2 cellular contexts compared by ENCODE assay signal in the genomic region with DNA sequence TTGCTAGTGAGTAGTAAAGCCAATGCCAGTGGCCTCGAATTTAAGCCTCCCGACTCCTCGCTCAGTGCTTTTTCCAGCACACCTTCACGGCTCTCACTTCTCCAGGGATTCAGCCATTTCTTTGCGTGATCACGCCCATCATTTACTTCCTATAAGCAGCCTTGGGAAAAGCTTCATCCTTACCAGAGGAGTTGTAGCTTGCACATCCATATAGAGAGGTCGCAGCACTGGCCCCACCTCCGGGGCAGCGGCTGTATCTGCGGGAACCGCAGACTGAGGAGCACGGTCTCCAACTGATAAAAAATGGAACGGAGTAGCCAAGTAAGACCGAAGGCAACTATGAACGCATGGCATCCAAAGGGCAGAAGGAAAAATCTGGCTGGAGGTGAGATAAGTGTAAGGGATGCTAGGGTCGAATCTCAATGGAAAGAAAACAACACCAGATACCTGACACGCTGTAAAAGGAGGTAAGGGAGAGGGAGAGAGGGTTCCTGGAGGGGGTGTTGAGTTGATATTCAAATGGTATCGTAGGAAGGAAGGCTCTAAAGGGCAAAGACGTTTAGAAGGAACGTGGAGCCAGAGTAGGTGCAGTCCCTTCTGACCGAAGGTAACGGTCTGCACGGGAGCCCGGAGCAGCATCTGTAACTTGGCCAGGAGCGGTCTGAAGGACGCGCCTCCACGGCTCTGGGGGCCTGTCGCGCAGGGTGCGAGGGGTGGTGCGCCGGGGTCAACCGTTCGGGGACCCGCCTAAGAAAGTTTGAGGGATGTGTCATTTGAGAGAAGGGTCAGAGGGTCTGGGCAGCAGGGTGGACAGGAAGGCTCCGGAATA.
TF ChIP-seq lines count a peak whose summit lies in the region.

No MANE protein-coding gene starts in this region.

TF ChIP-seq in HEK293, 187 proteins besides CTCF, POLR2A, EP300 and RAD21 (continued from another document and continues in another):
- TF ChIP-seq, protein P1, sequence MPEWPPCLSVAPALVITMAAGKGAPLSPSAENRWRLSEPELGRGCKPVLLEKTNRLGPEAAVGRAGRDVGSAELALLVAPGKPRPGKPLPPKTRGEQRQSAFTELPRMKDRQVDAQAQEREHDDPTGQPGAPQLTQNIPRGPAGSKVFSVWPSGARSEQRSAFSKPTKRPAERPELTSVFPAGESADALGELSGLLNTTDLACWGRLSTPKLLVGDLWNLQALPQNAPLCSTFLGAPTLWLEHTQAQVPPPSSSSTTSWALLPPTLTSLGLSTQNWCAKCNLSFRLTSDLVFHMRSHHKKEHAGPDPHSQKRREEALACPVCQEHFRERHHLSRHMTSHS (tag by site-specific recombination; IDR thresholded peaks at IDR 0.05) = no peak
- TF ChIP-seq OSR2 (tag by site-specific recombination; IDR thresholded peaks at IDR 0.05) = no peak
- TF ChIP-seq, protein P2, sequence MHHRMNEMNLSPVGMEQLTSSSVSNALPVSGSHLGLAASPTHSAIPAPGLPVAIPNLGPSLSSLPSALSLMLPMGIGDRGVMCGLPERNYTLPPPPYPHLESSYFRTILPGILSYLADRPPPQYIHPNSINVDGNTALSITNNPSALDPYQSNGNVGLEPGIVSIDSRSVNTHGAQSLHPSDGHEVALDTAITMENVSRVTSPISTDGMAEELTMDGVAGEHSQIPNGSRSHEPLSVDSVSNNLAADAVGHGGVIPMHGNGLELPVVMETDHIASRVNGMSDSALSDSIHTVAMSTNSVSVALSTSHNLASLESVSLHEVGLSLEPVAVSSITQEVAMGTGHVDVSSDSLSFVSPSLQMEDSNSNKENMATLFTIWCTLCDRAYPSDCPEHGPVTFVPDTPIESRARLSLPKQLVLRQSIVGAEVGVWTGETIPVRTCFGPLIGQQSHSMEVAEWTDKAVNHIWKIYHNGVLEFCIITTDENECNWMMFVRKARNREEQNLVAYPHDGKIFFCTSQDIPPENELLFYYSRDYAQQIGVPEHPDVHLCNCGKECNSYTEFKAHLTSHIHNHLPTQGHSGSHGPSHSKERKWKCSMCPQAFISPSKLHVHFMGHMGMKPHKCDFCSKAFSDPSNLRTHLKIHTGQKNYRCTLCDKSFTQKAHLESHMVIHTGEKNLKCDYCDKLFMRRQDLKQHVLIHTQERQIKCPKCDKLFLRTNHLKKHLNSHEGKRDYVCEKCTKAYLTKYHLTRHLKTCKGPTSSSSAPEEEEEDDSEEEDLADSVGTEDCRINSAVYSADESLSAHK (tag by site-specific recombination; IDR thresholded peaks at IDR 0.05) = no peak
- TF ChIP-seq ZNF24 (tag by site-specific recombination; IDR thresholded peaks at IDR 0.05) = no peak
- no peak for TF ChIP-seq ZEB2 (tag by site-specific recombination; IDR thresholded peaks at IDR 0.05)
- TF ChIP-seq ZNF701 (tag by site-specific recombination; IDR thresholded peaks at IDR 0.05) = no peak
- no peak for TF ChIP-seq ZNF530 (tag by site-specific recombination; IDR thresholded peaks at IDR 0.05; ENCODE audit: low read depth)
- TF ChIP-seq GFI1B (tag by site-specific recombination; IDR thresholded peaks at IDR 0.05) = no peak
- no peak for TF ChIP-seq ZIC2 (tag by site-specific recombination; IDR thresholded peaks at IDR 0.05)
- TF ChIP-seq ZNF560 (tag by site-specific recombination; IDR thresholded peaks at IDR 0.05; ENCODE audit: borderline replicate concordance) = no peak
- no peak for TF ChIP-seq FEZF1 (tag by site-specific recombination; IDR thresholded peaks at IDR 0.05)
- TF ChIP-seq, protein P3, sequence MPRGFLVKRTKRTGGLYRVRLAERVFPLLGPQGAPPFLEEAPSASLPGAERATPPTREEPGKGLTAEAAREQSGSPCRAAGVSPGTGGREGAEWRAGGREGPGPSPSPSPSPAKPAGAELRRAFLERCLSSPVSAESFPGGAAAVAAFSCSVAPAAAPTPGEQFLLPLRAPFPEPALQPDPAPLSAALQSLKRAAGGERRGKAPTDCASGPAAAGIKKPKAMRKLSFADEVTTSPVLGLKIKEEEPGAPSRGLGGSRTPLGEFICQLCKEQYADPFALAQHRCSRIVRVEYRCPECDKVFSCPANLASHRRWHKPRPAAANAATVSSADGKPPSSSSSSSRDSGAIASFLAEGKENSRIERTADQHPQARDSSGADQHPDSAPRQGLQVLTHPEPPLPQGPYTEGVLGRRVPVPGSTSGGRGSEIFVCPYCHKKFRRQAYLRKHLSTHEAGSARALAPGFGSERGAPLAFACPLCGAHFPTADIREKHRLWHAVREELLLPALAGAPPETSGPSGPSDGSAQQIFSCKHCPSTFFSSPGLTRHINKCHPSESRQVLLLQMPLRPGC (tag by site-specific recombination; IDR thresholded peaks at IDR 0.05) = no peak
- no peak for TF ChIP-seq ZNF658 (tag by site-specific recombination; IDR thresholded peaks at IDR 0.05)
- TF ChIP-seq SP3 (tag by site-specific recombination; IDR thresholded peaks at IDR 0.05) = no peak
- no peak for TF ChIP-seq ZNF350 (tag by site-specific recombination; IDR thresholded peaks at IDR 0.05)
- TF ChIP-seq ZNF600 (tag by site-specific recombination; IDR thresholded peaks at IDR 0.05) = peak; percentile 89
- no peak for TF ChIP-seq ZNF473 (tag by site-specific recombination; IDR thresholded peaks at IDR 0.05)
- no peak for TF ChIP-seq ZNF404 (tag by site-specific recombination; IDR thresholded peaks at IDR 0.05)
- peak; percentile 15; the same call in 1 of the 2 replicates for TF ChIP-seq ZBTB7A (tag by site-specific recombination; IDR thresholded peaks at IDR 0.05; ENCODE audit: low read depth)
- no peak for TF ChIP-seq ZNF169 (tag by site-specific recombination; IDR thresholded peaks at IDR 0.05)
- TF ChIP-seq GLIS2 (tag by site-specific recombination; IDR thresholded peaks at IDR 0.05) = no peak; the same call in 1 of the 2 replicates
- peak; percentile 39; the same call in 1 of the 2 replicates for TF ChIP-seq ZBTB20 (tag by site-specific recombination; IDR thresholded peaks at IDR 0.05)
- TF ChIP-seq ZNF416 (tag by site-specific recombination; IDR thresholded peaks at IDR 0.05) = no peak
- TF ChIP-seq ZNF843 (tag by site-specific recombination; IDR thresholded peaks at IDR 0.05) = no peak
- no peak for TF ChIP-seq BCL11B (tag by site-specific recombination; IDR thresholded peaks at IDR 0.05; ENCODE audit: low read depth)
- no peak for TF ChIP-seq ZNF10 (tag by site-specific recombination; IDR thresholded peaks at IDR 0.05)
- no peak for TF ChIP-seq ZNF211 (tag by site-specific recombination; IDR thresholded peaks at IDR 0.05; ENCODE audit: low read depth)
- no peak for TF ChIP-seq ZNF324 (tag by site-specific recombination; IDR thresholded peaks at IDR 0.05)

TF ChIP-seq in HepG2, 621 proteins besides CTCF, POLR2A, EP300 and RAD21 (continued from another document and continues in another):
- TF ChIP-seq, protein P4, sequence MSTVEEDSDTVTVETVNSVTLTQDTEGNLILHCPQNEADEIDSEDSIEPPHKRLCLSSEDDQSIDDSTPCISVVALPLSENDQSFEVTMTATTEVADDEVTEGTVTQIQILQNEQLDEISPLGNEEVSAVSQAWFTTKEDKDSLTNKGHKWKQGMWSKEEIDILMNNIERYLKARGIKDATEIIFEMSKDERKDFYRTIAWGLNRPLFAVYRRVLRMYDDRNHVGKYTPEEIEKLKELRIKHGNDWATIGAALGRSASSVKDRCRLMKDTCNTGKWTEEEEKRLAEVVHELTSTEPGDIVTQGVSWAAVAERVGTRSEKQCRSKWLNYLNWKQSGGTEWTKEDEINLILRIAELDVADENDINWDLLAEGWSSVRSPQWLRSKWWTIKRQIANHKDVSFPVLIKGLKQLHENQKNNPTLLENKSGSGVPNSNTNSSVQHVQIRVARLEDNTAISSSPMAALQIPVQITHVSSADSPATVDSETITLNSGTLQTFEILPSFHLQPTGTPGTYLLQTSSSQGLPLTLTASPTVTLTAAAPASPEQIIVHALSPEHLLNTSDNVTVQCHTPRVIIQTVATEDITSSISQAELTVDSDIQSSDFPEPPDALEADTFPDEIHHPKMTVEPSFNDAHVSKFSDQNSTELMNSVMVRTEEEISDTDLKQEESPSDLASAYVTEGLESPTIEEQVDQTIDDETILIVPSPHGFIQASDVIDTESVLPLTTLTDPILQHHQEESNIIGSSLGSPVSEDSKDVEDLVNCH (CRISPR knock-in tag; IDR thresholded peaks at IDR 0.05) = no peak
- no peak for TF ChIP-seq ZNF329 (CRISPR knock-in tag; IDR thresholded peaks at IDR 0.05; ENCODE audit: low read depth)
- TF ChIP-seq SP2 (CRISPR knock-in tag; IDR thresholded peaks at IDR 0.05) = no peak
- no peak for TF ChIP-seq FOXA1 (IDR thresholded peaks at IDR 0.05)
- no peak for TF ChIP-seq FOXA1 (CRISPR knock-in tag; IDR thresholded peaks at IDR 0.05)
- peak; percentile 1; the same call in 1 of the 2 replicates for TF ChIP-seq ZNF335 (CRISPR knock-in tag; IDR thresholded peaks at IDR 0.05)
- peak; percentile 69; the same call in 1 of the 2 replicates for TF ChIP-seq MEF2D (CRISPR knock-in tag; IDR thresholded peaks at IDR 0.05)
- TF ChIP-seq, protein P5, sequence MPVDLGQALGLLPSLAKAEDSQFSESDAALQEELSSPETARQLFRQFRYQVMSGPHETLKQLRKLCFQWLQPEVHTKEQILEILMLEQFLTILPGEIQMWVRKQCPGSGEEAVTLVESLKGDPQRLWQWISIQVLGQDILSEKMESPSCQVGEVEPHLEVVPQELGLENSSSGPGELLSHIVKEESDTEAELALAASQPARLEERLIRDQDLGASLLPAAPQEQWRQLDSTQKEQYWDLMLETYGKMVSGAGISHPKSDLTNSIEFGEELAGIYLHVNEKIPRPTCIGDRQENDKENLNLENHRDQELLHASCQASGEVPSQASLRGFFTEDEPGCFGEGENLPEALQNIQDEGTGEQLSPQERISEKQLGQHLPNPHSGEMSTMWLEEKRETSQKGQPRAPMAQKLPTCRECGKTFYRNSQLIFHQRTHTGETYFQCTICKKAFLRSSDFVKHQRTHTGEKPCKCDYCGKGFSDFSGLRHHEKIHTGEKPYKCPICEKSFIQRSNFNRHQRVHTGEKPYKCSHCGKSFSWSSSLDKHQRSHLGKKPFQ (CRISPR knock-in tag; IDR thresholded peaks at IDR 0.05; ENCODE audit: insufficient replicate concordance) = no peak
- TF ChIP-seq CEBPB (IDR thresholded peaks at IDR 0.05; ENCODE audit: borderline replicate concordance, low read depth, low read length) = no peak
- 0 out of 2 replicates have a peak, but pooled peaks have one; percentile 67 for TF ChIP-seq RFXAP (CRISPR knock-in tag; IDR thresholded peaks at IDR 0.05; ENCODE audit: borderline replicate concordance)
- TF ChIP-seq RFX3 (CRISPR knock-in tag; IDR thresholded peaks at IDR 0.05) = no peak
- TF ChIP-seq, protein P6, sequence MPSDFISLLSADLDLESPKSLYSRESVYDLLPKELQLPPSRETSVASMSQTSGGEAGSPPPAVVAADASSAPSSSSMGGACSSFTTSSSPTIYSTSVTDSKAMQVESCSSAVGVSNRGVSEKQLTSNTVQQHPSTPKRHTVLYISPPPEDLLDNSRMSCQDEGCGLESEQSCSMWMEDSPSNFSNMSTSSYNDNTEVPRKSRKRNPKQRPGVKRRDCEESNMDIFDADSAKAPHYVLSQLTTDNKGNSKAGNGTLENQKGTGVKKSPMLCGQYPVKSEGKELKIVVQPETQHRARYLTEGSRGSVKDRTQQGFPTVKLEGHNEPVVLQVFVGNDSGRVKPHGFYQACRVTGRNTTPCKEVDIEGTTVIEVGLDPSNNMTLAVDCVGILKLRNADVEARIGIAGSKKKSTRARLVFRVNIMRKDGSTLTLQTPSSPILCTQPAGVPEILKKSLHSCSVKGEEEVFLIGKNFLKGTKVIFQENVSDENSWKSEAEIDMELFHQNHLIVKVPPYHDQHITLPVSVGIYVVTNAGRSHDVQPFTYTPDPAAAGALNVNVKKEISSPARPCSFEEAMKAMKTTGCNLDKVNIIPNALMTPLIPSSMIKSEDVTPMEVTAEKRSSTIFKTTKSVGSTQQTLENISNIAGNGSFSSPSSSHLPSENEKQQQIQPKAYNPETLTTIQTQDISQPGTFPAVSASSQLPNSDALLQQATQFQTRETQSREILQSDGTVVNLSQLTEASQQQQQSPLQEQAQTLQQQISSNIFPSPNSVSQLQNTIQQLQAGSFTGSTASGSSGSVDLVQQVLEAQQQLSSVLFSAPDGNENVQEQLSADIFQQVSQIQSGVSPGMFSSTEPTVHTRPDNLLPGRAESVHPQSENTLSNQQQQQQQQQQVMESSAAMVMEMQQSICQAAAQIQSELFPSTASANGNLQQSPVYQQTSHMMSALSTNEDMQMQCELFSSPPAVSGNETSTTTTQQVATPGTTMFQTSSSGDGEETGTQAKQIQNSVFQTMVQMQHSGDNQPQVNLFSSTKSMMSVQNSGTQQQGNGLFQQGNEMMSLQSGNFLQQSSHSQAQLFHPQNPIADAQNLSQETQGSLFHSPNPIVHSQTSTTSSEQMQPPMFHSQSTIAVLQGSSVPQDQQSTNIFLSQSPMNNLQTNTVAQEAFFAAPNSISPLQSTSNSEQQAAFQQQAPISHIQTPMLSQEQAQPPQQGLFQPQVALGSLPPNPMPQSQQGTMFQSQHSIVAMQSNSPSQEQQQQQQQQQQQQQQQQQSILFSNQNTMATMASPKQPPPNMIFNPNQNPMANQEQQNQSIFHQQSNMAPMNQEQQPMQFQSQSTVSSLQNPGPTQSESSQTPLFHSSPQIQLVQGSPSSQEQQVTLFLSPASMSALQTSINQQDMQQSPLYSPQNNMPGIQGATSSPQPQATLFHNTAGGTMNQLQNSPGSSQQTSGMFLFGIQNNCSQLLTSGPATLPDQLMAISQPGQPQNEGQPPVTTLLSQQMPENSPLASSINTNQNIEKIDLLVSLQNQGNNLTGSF (CRISPR knock-in tag; IDR thresholded peaks at IDR 0.05) = 0 out of 2 replicates have a peak, but pooled peaks have one; percentile 36
- no peak for TF ChIP-seq RNF2 (conservative IDR thresholded peaks at IDR 0.05; ENCODE audit: low read depth)
- TF ChIP-seq GTF2F1 (IDR thresholded peaks at IDR 0.05; ENCODE audit: low read length) = no peak
- TF ChIP-seq, protein P7, sequence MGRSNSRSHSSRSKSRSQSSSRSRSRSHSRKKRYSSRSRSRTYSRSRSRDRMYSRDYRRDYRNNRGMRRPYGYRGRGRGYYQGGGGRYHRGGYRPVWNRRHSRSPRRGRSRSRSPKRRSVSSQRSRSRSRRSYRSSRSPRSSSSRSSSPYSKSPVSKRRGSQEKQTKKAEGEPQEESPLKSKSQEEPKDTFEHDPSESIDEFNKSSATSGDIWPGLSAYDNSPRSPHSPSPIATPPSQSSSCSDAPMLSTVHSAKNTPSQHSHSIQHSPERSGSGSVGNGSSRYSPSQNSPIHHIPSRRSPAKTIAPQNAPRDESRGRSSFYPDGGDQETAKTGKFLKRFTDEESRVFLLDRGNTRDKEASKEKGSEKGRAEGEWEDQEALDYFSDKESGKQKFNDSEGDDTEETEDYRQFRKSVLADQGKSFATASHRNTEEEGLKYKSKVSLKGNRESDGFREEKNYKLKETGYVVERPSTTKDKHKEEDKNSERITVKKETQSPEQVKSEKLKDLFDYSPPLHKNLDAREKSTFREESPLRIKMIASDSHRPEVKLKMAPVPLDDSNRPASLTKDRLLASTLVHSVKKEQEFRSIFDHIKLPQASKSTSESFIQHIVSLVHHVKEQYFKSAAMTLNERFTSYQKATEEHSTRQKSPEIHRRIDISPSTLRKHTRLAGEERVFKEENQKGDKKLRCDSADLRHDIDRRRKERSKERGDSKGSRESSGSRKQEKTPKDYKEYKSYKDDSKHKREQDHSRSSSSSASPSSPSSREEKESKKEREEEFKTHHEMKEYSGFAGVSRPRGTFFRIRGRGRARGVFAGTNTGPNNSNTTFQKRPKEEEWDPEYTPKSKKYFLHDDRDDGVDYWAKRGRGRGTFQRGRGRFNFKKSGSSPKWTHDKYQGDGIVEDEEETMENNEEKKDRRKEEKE (IDR thresholded peaks at IDR 0.05) = no peak
- no peak; the same call in 1 of the 2 replicates for TF ChIP-seq ZNF704 (CRISPR knock-in tag; IDR thresholded peaks at IDR 0.05; ENCODE audit: borderline replicate concordance)
- no peak for TF ChIP-seq ZFP90 (CRISPR knock-in tag; IDR thresholded peaks at IDR 0.05; ENCODE audit: borderline replicate concordance)
- no peak for TF ChIP-seq NR1H2 (CRISPR knock-in tag; IDR thresholded peaks at IDR 0.05; ENCODE audit: borderline replicate concordance, low read depth)
